In the genomic region with DNA sequence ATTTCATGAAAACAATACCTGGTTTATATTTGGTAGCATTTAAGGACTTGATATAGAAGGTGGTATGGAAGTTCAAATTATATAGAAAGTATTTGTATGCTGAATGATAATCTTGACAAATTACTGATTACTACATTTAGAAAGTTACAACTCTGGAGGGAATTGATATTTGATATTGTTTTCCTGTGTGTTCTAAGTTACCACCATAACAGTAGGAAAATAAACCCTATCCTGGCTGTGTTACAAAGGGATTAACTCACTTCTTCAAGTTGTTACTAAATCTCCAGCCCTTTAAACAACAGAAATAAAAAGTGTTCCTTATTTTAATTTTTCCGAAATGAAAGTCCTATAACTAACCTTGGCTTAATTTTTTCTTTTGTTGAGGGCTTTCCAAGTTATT, we compare ENCODE assay signal across 22 cellular contexts. TPM values are rescaled to one million over a fixed set of nuclear protein-coding genes. Genes with fewer than 3 reads are reported as not detected.
DNase-seq lines count a peak whose midpoint lies in the region; ATAC-seq and TF ChIP-seq lines count a peak whose summit lies in the region.
"Had no signal": no experiment of that assay in that cellular context is flagged by ENCODE, and none has a peak within 500 bp of the region (broad histone marks: within the 10 kb centered on the region; RNA-seq: fewer than 3 reads in every experiment).

No MANE protein-coding gene starts in this region.

- no peak for TF ChIP-seq EP300 in stomach (IDR thresholded peaks at IDR 0.05)

- H3K4me3 ChIP-seq in HEK293 (ENCODE audit: low read depth, low read length) (no peak overlapping the region), stomach (no peak overlapping the region)
- H3K4me3 ChIP-seq: colonic mucosa had no signal

- H3K36me3 ChIP-seq in HEK293 (ENCODE audit: control insufficient read depth in 2 of 2, insufficient read depth in 1 of 2, low read length in 2 of 2) (no peaks in the 10 kb centered on the region; a peak in 1 of 3 replicates), stomach (no peaks in the 10 kb centered on the region)
- H3K36me3 ChIP-seq: colonic mucosa had no signal

- H3K4me3 Mint-ChIP-seq in chondrocyte (ENCODE audit: unreplicated experiment) = peak overlapping the region; percentile 29
- no peak overlapping the region for H3K4me3 Mint-ChIP-seq in activated naive CD4-positive, alpha-beta T cell treated with anti-CD3 and anti-CD28 coated beads for 36 hours
- H3K4me3 Mint-ChIP-seq in activated T-helper 17 cell treated with anti-CD3 and anti-CD28 coated beads, Interleukin-2, amount 50 U/mL, for 72 hours = no peak overlapping the region
- H3K4me3 Mint-ChIP-seq: activated CD8-positive, alpha-beta T cell treated with anti-CD3 and anti-CD28 coated beads for 36 hours; neural crest cell; stimulated activated naive CD8-positive, alpha-beta T cell treated with anti-CD3 and anti-CD28 coated beads, Interleukin-15, amount 100 ng/mL, for 72 hours; T-cell had no signal

- H3K9me3 ChIP-seq in HEK293 (ENCODE audit: control insufficient read depth, insufficient read depth, low read depth, low read length) (no peaks in the 10 kb centered on the region), stomach (no peaks in the 10 kb centered on the region)
- H3K9me3 ChIP-seq: colonic mucosa had no signal

- peak overlapping the region; percentile 91 for H3K27ac Mint-ChIP-seq in chondrocyte (ENCODE audit: unreplicated experiment)
- no peak overlapping the region for H3K27ac Mint-ChIP-seq in activated naive CD4-positive, alpha-beta T cell treated with anti-CD3 and anti-CD28 coated beads for 36 hours
- H3K27ac Mint-ChIP-seq in activated T-helper 17 cell treated with anti-CD3 and anti-CD28 coated beads, Interleukin-2, amount 50 U/mL, for 72 hours = no peak overlapping the region
- H3K27ac Mint-ChIP-seq: activated CD8-positive, alpha-beta T cell treated with anti-CD3 and anti-CD28 coated beads for 36 hours; activated naive CD4-positive, alpha-beta T cell treated with anti-CD3 and anti-CD28 coated beads, Interleukin-2, amount 50 U/mL, for 72 hours; stimulated activated naive CD8-positive, alpha-beta T cell treated with anti-CD3 and anti-CD28 coated beads, Interleukin-15, amount 100 ng/mL, for 72 hours; T-cell had no signal

- no peaks in the 10 kb centered on the region for H3K9me3 Mint-ChIP-seq in chondrocyte (ENCODE audit: low read depth)
- no peaks in the 10 kb centered on the region for H3K9me3 Mint-ChIP-seq in activated naive CD4-positive, alpha-beta T cell treated with anti-CD3 and anti-CD28 coated beads for 36 hours
- H3K9me3 Mint-ChIP-seq in activated T-helper 17 cell treated with anti-CD3 and anti-CD28 coated beads, Interleukin-2, amount 50 U/mL, for 72 hours = no peaks in the 10 kb centered on the region
- H3K9me3 Mint-ChIP-seq: activated CD8-positive, alpha-beta T cell treated with anti-CD3 and anti-CD28 coated beads for 36 hours; activated naive CD4-positive, alpha-beta T cell treated with anti-CD3 and anti-CD28 coated beads, Interleukin-2, amount 50 U/mL, for 72 hours; stimulated activated naive CD8-positive, alpha-beta T cell treated with anti-CD3 and anti-CD28 coated beads, Interleukin-15, amount 100 ng/mL, for 72 hours; T-cell had no signal

- intact Hi-C loops in stomach (cut with DNase I; ENCODE audit: low total_unique reads) = no loop called here
- intact Hi-C loops in activated naive CD4-positive, alpha-beta T cell treated with anti-CD3 and anti-CD28 coated beads for 36 hours (cut with micrococcal nuclease) = no loop called here

- TF ChIP-seq CTCF in HEK293 (tag by site-specific recombination; IDR thresholded peaks at IDR 0.05) = no peak
- TF ChIP-seq CTCF in chondrocyte (IDR thresholded peaks at IDR 0.05) = no peak
- TF ChIP-seq CTCF in stomach (IDR thresholded peaks at IDR 0.05) = no peak

- H3K27ac ChIP-seq in HEK293 (ENCODE audit: extremely low read depth, low read depth, low read length) = no peak overlapping the region
- H3K27ac ChIP-seq in stomach = peak overlapping the region in 4 of 5 donors; percentile 13 to 86 (median 43)
- H3K27ac ChIP-seq: colonic mucosa, VCaP had no signal

- DNase-seq in chondrocyte (ENCODE audit: low spot score) (no peak), left kidney (ENCODE audit: low read depth, low spot score) (peak; percentile 34), stomach (no peak), activated T-cell treated with anti-CD3 and anti-CD28 coated beads for 4 hours (no peak), ecto neural progenitor cell (ENCODE audit: low spot score) (no peak)
- DNase-seq in activated naive CD4-positive, alpha-beta T cell treated with anti-CD3 and anti-CD28 coated beads for 36 hours = no peak
- DNase-seq: activated CD8-positive, alpha-beta T cell treated with anti-CD3 and anti-CD28 coated beads for 36 hours; activated T-cell treated with anti-CD3 and anti-CD28 coated beads, Interleukin-2, amount 50 U/mL, for 48 hours; colonic mucosa; COR-L47; glutamatergic neuron; MV-4-11; NCI-H1930; NCI-H446; SHP77; stimulated activated naive CD8-positive, alpha-beta T cell treated with anti-CD3 and anti-CD28 coated beads, Interleukin-15, amount 100 ng/mL, for 72 hours; T-cell had no signal

- no peaks in the 10 kb centered on the region for H3K27me3 Mint-ChIP-seq in chondrocyte (ENCODE audit: low read depth)
- H3K27me3 Mint-ChIP-seq in activated naive CD4-positive, alpha-beta T cell treated with anti-CD3 and anti-CD28 coated beads for 36 hours (ENCODE audit: low read depth) = no peaks in the 10 kb centered on the region
- H3K27me3 Mint-ChIP-seq in activated T-helper 17 cell treated with anti-CD3 and anti-CD28 coated beads, Interleukin-2, amount 50 U/mL, for 72 hours = no peaks in the 10 kb centered on the region
- H3K27me3 Mint-ChIP-seq: activated CD8-positive, alpha-beta T cell treated with anti-CD3 and anti-CD28 coated beads for 36 hours; stimulated activated naive CD8-positive, alpha-beta T cell treated with anti-CD3 and anti-CD28 coated beads, Interleukin-15, amount 100 ng/mL, for 72 hours had no signal

- no peak for ATAC-seq in activated T-helper 17 cell treated with anti-CD3 and anti-CD28 coated beads, Interleukin-2, amount 50 U/mL, for 72 hours (replicated peaks)
- ATAC-seq: activated CD8-positive, alpha-beta T cell treated with anti-CD3 and anti-CD28 coated beads for 36 hours; activated naive CD4-positive, alpha-beta T cell treated with anti-CD3 and anti-CD28 coated beads, Interleukin-2, amount 50 U/mL, for 72 hours; stimulated activated naive CD8-positive, alpha-beta T cell treated with anti-CD3 and anti-CD28 coated beads, Interleukin-15, amount 100 ng/mL, for 72 hours; T-cell had no signal

- no peak for TF ChIP-seq POLR2A in stomach (IDR thresholded peaks at IDR 0.05)

- peaks cover 0 to 5% (median 0%) of the 10 kb centered on the region in 3 donors for H3K27me3 ChIP-seq in stomach
- H3K27me3 ChIP-seq: colonic mucosa had no signal

- CTCF ChIA-PET in HEK293 (lab: Yijun Ruan, JAX) = interaction anchor here (0.6 to 1.1 kb wide), 3 partner anchors 156 to 1420 kb away, joined by 3 to 5 read pairs (median 3); no protein-coding TSS in a partner anchor
- CTCF ChIA-PET in activated naive CD4-positive, alpha-beta T cell treated with anti-CD3 and anti-CD28 coated beads for 36 hours (lab: Charles Lee) = interaction anchor here (1.2 kb wide), 1 partner anchor 84 kb away, joined by 3 read pairs; no protein-coding TSS in a partner anchor

- POLR2A ChIA-PET in HEK293 (lab: Yijun Ruan, JAX) = no interaction called here

- H3K36me3 Mint-ChIP-seq in chondrocyte (ENCODE audit: low read depth) = peaks cover 7% of the 10 kb centered on the region
- H3K36me3 Mint-ChIP-seq in activated naive CD4-positive, alpha-beta T cell treated with anti-CD3 and anti-CD28 coated beads for 36 hours (ENCODE audit: low read depth) = no peaks in the 10 kb centered on the region
- no peaks in the 10 kb centered on the region for H3K36me3 Mint-ChIP-seq in activated T-helper 17 cell treated with anti-CD3 and anti-CD28 coated beads, Interleukin-2, amount 50 U/mL, for 72 hours (ENCODE audit: low read depth)
- H3K36me3 Mint-ChIP-seq: activated naive CD4-positive, alpha-beta T cell treated with anti-CD3 and anti-CD28 coated beads, Interleukin-2, amount 50 U/mL, for 72 hours; T-cell had no signal

- 50 to 83% (median 57%) methylated on average over 1 of the region's 1 CpG for WGBS in stomach, 5 donors

- H3K4me1 ChIP-seq in HEK293 (ENCODE audit: control insufficient read depth, insufficient read depth, low read length) (peaks cover 22% of the 10 kb centered on the region), stomach (peaks cover 0 to 12% (median 4%) of the 10 kb centered on the region in 4 donors)
- H3K4me1 ChIP-seq: colonic mucosa had no signal

- H3K4me1 Mint-ChIP-seq in chondrocyte (ENCODE audit: low read depth) = peaks cover 79% of the 10 kb centered on the region
- H3K4me1 Mint-ChIP-seq in activated naive CD4-positive, alpha-beta T cell treated with anti-CD3 and anti-CD28 coated beads for 36 hours (ENCODE audit: low read depth) = no peaks in the 10 kb centered on the region
- H3K4me1 Mint-ChIP-seq in activated T-helper 17 cell treated with anti-CD3 and anti-CD28 coated beads, Interleukin-2, amount 50 U/mL, for 72 hours = no peaks in the 10 kb centered on the region
- H3K4me1 Mint-ChIP-seq: stimulated activated naive CD8-positive, alpha-beta T cell treated with anti-CD3 and anti-CD28 coated beads, Interleukin-15, amount 100 ng/mL, for 72 hours; T-cell had no signal

TF ChIP-seq in HEK293, 187 proteins besides CTCF, POLR2A, EP300 and RAD21 (continues in another document):
- TF ChIP-seq IKZF3 (tag by site-specific recombination; IDR thresholded peaks at IDR 0.05) (0 out of 2 replicates have a peak, but pooled peaks have one; percentile 27), ZNF202 (tag by site-specific recombination; IDR thresholded peaks at IDR 0.05; ENCODE audit: borderline replicate concordance) (no peak), ZNF366 (tag by site-specific recombination; conservative IDR thresholded peaks at IDR 0.05) (peak; percentile 50; the same call in 1 of the 2 replicates), ZNF629 (tag by site-specific recombination; IDR thresholded peaks at IDR 0.05) (peak; percentile 69), ZNF785 (tag by site-specific recombination; IDR thresholded peaks at IDR 0.05) (no peak), ZBTB21 (tag by site-specific recombination; IDR thresholded peaks at IDR 0.05) (no peak), ZNF600 (tag by site-specific recombination; IDR thresholded peaks at IDR 0.05) (peak; percentile 64; the same call in 1 of the 2 replicates)

RNA-seq across cellular contexts. Expression of a gene that starts 36.6 kb away (rescaled TPM):
- total RNA-seq in chondrocyte = 744 to 1,032 TPM (median 1,007 TPM) in 3 replicates
- total RNA-seq in stomach = 1,000 to 10,000 TPM in 1 of 5 donors, 100 to 1,000 TPM in 4; 101 to 1,286 (median 650) TPM
- 100 to 1,000 TPM; 147 to 325 (median 211) TPM for polyA plus RNA-seq in stomach
- total RNA-seq in activated naive CD4-positive, alpha-beta T cell treated with anti-CD3 and anti-CD28 coated beads for 36 hours = 10 to 100 TPM; 17.7 to 20.5 TPM
- 10 to 100 TPM; 19.0 to 27.5 TPM for total RNA-seq in activated T-helper 17 cell treated with anti-CD3 and anti-CD28 coated beads, Interleukin-2, amount 50 U/mL, for 72 hours
